37 cellular contexts compared by ENCODE assay signal in the genomic region with DNA sequence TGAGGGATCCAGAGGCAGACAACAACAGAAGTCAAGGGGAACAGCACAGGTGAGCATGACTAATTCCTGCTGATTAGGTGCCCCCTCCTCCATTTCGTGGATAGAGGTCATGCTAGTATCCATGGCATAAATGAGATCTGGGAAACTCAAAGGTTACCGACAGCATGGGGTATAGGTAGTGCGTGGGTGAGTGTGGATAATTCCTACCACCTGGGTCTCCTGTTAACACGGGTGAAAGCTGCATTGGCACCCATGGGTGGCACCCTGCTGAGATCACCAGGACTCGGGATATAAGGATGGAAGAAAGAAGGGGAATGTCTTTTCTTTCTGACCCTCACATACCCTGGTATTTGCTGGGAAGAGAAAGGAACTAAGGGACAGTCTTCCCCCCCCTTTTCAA.
"Had no signal": no experiment of that assay in that cellular context is flagged by ENCODE, and none has a peak within 500 bp of the region (broad histone marks: within the 10 kb centered on the region; RNA-seq: fewer than 3 reads in every experiment).

No MANE protein-coding gene starts in this region.

- H3K27me3 ChIP-seq: ascending aorta, cardiac muscle cell had no signal

- H3K27ac ChIP-seq: ascending aorta, cardiac muscle cell, VCaP had no signal

- H3K4me3 ChIP-seq: ascending aorta, cardiac muscle cell had no signal

- H3K4me1 Mint-ChIP-seq: activated CD4-positive, alpha-beta T cell treated with anti-CD3 and anti-CD28 coated beads for 36 hours; activated CD4-positive, alpha-beta T cell treated with anti-CD3 and anti-CD28 coated beads, Interleukin-2, amount 10 ng/mL, durations not matched to agents 7 days and 5 days; activated naive CD4-positive, alpha-beta T cell treated with anti-CD3 and anti-CD28 coated beads, Interleukin-2, amount 10 ng/mL, durations not matched to agents 7 days and 5 days; activated naive CD4-positive, alpha-beta T cell treated with anti-CD3 and anti-CD28 coated beads, Interleukin-2, amount 50 U/mL, for 24 hours; activated naive CD8-positive, alpha-beta T cell treated with anti-CD3 and anti-CD28 coated beads, Interleukin-2, amount 10 ng/mL, durations not matched to agents 7 days and 5 days; brain; central memory CD8-positive, alpha-beta T cell had no signal

- H3K4me1 ChIP-seq: ascending aorta had no signal

- H3K4me3 Mint-ChIP-seq: activated CD4-positive, alpha-beta memory T cell treated with anti-CD3 and anti-CD28 coated beads, Interleukin-2, amount 10 ng/mL, durations not matched to agents 7 days and 5 days; activated CD4-positive, alpha-beta T cell treated with anti-CD3 and anti-CD28 coated beads for 36 hours; activated CD4-positive, alpha-beta T cell treated with anti-CD3 and anti-CD28 coated beads, Interleukin-2, amount 10 ng/mL, durations not matched to agents 7 days and 5 days; activated CD8-positive, alpha-beta memory T cell treated with anti-CD3 and anti-CD28 coated beads, Interleukin-2, amount 10 ng/mL, durations not matched to agents 7 days and 5 days; activated CD8-positive, alpha-beta T cell treated with anti-CD3 and anti-CD28 coated beads, Interleukin-2, amount 10 ng/mL, durations not matched to agents 7 days and 5 days; activated naive CD4-positive, alpha-beta T cell treated with anti-CD3 and anti-CD28 coated beads, Interleukin-2, amount 10 ng/mL, durations not matched to agents 7 days and 5 days; activated naive CD4-positive, alpha-beta T cell treated with anti-CD3 and anti-CD28 coated beads, Interleukin-2, amount 50 U/mL, for 24 hours; activated naive CD8-positive, alpha-beta T cell; activated naive CD8-positive, alpha-beta T cell treated with anti-CD3 and anti-CD28 coated beads, Interleukin-2, amount 10 ng/mL, durations not matched to agents 7 days and 5 days; activated naive CD8-positive, alpha-beta T cell treated with anti-CD3 and anti-CD28 coated beads, Interleukin-2, amount 50 U/mL, for 24 hours; activated T-cell treated with anti-CD3 and anti-CD28 coated beads, Interleukin-2, amount 50 U/mL, for 24 hours; brain; central memory CD8-positive, alpha-beta T cell; T-helper 1 cell treated with Interleukin-12 subunit alpha and Interleukin-12 subunit beta and Interleukin-4 antibody, amounts not matched to agents 30 μg/mL and 1 μg/mL, for 36 hours; T-helper 2 cell treated with Interferon-gamma antibody and Interleukin-4, amounts not matched to agents 5 μg/mL and 100 μg/mL, for 36 hours had no signal

- FAIRE-seq: TTC549 had no signal

- ATAC-seq: activated CD4-positive, alpha-beta T cell treated with anti-CD3 and anti-CD28 coated beads for 36 hours; activated CD4-positive, CD25-positive, alpha-beta regulatory T cell treated with anti-CD3 and anti-CD28 coated beads, Interleukin-2, amount 50 U/mL, for 24 hours; activated CD8-positive, alpha-beta memory T cell treated with anti-CD3 and anti-CD28 coated beads, Interleukin-2, amount 10 ng/mL, durations not matched to agents 7 days and 5 days; activated CD8-positive, alpha-beta T cell treated with anti-CD3 and anti-CD28 coated beads, Interleukin-2, amount 10 ng/mL, durations not matched to agents 7 days and 5 days; activated naive CD8-positive, alpha-beta T cell treated with anti-CD3 and anti-CD28 coated beads, Interleukin-2, amount 50 U/mL, for 24 hours had no signal

- H3K27ac Mint-ChIP-seq: activated CD4-positive, alpha-beta memory T cell treated with anti-CD3 and anti-CD28 coated beads, Interleukin-2, amount 10 ng/mL, durations not matched to agents 7 days and 5 days; activated CD4-positive, alpha-beta T cell treated with anti-CD3 and anti-CD28 coated beads for 36 hours; activated CD4-positive, alpha-beta T cell treated with anti-CD3 and anti-CD28 coated beads, Interleukin-2, amount 10 ng/mL, durations not matched to agents 7 days and 5 days; activated CD8-positive, alpha-beta memory T cell treated with anti-CD3 and anti-CD28 coated beads, Interleukin-2, amount 10 ng/mL, durations not matched to agents 7 days and 5 days; activated CD8-positive, alpha-beta T cell treated with anti-CD3 and anti-CD28 coated beads, Interleukin-2, amount 10 ng/mL, durations not matched to agents 7 days and 5 days; activated naive CD4-positive, alpha-beta T cell treated with anti-CD3 and anti-CD28 coated beads, Interleukin-2, amount 10 ng/mL, durations not matched to agents 7 days and 5 days; activated naive CD4-positive, alpha-beta T cell treated with anti-CD3 and anti-CD28 coated beads, Interleukin-2, amount 50 U/mL, for 24 hours; activated naive CD8-positive, alpha-beta T cell; activated naive CD8-positive, alpha-beta T cell treated with anti-CD3 and anti-CD28 coated beads, Interleukin-2, amount 10 ng/mL, durations not matched to agents 7 days and 5 days; activated naive CD8-positive, alpha-beta T cell treated with anti-CD3 and anti-CD28 coated beads, Interleukin-2, amount 50 U/mL, for 24 hours; activated T-cell treated with anti-CD3 and anti-CD28 coated beads, Interleukin-2, amount 50 U/mL, for 24 hours; activated T-helper 2 cell treated with anti-CD3 and anti-CD28 coated beads, Interferon-gamma antibody, Interleukin-2, Interleukin-4, amounts not matched to agents 10 μg/mL and 5 μg/mL and 100 μg/mL, durations not matched to agents 14 hours and 24 hours and 36 hours; brain; T-helper 1 cell treated with Interleukin-12 subunit alpha and Interleukin-12 subunit beta and Interleukin-4 antibody, amounts not matched to agents 30 μg/mL and 1 μg/mL, for 36 hours; T-helper 2 cell treated with Interferon-gamma antibody and Interleukin-4, amounts not matched to agents 5 μg/mL and 100 μg/mL, for 36 hours had no signal

- H3K27me3 Mint-ChIP-seq: activated CD4-positive, alpha-beta T cell treated with anti-CD3 and anti-CD28 coated beads for 36 hours; activated CD4-positive, alpha-beta T cell treated with anti-CD3 and anti-CD28 coated beads, Interleukin-2, amount 10 ng/mL, durations not matched to agents 7 days and 5 days; activated naive CD4-positive, alpha-beta T cell treated with anti-CD3 and anti-CD28 coated beads, Interleukin-2, amount 50 U/mL, for 24 hours; activated naive CD8-positive, alpha-beta T cell; activated naive CD8-positive, alpha-beta T cell treated with anti-CD3 and anti-CD28 coated beads, Interleukin-2, amount 50 U/mL, for 24 hours had no signal

- H3K36me3 ChIP-seq: ascending aorta, cardiac muscle cell had no signal

- H3K36me3 Mint-ChIP-seq: activated naive CD8-positive, alpha-beta T cell treated with anti-CD3 and anti-CD28 coated beads, Interleukin-2, amount 10 ng/mL, durations not matched to agents 7 days and 5 days had no signal

- DNase-seq: activated CD4-positive, alpha-beta memory T cell treated with anti-CD3 and anti-CD28 coated beads, Interleukin-2, amount 10 ng/mL, durations not matched to agents 7 days and 5 days; activated CD4-positive, alpha-beta T cell treated with anti-CD3 and anti-CD28 coated beads for 1 hour; activated CD4-positive, alpha-beta T cell treated with anti-CD3 and anti-CD28 coated beads for 36 hours; activated CD4-positive, alpha-beta T cell treated with anti-CD3 and anti-CD28 coated beads for 48 hours; activated CD4-positive, alpha-beta T cell treated with anti-CD3 and anti-CD28 coated beads, Interleukin-2, amount 10 ng/mL, durations not matched to agents 7 days and 5 days; activated CD4-positive, alpha-beta T cell treated with anti-CD3 and anti-CD28 coated beads, Interleukin-2, amount 50 U/mL, for 48 hours; activated CD4-positive, CD25-positive, alpha-beta regulatory T cell; activated CD8-positive, alpha-beta memory T cell treated with anti-CD3 and anti-CD28 coated beads for 24 hours; activated CD8-positive, alpha-beta memory T cell treated with anti-CD3 and anti-CD28 coated beads, Interleukin-2, amount 10 ng/mL, durations not matched to agents 7 days and 5 days; activated CD8-positive, alpha-beta memory T cell treated with anti-CD3 and anti-CD28 coated beads, Interleukin-2, amount 50 U/mL, for 48 hours; activated CD8-positive, alpha-beta T cell treated with anti-CD3 and anti-CD28 coated beads, Interleukin-2, amount 10 ng/mL, durations not matched to agents 7 days and 5 days; activated effector memory CD4-positive, alpha-beta T cell treated with Interleukin-2 at 50 U/mL for 16 hours; activated gamma-delta T cell; activated naive CD4-positive, alpha-beta T cell treated with anti-CD3 and anti-CD28 coated beads, Interleukin-2, amount 10 ng/mL, durations not matched to agents 7 days and 5 days; activated naive CD4-positive, alpha-beta T cell treated with Interleukin-2 at 50 U/mL for 16 hours; activated naive CD8-positive, alpha-beta T cell treated with anti-CD3 and anti-CD28 coated beads, Interleukin-2, amount 10 ng/mL, durations not matched to agents 7 days and 5 days; activated naive CD8-positive, alpha-beta T cell treated with anti-CD3 and anti-CD28 coated beads, Interleukin-2, amount 50 U/mL, for 24 hours; activated T-cell treated with anti-CD3 and anti-CD28 coated beads, Interleukin-2, amount 50 U/mL, for 24 hours; activated T-cell treated with anti-CD3 and anti-CD28 coated beads, Interleukin-2, amount 50 U/mL, for 48 hours; amygdala; anterior cingulate cortex; caudate nucleus; cerebellar nuclear complex; T-helper 2 cell; T-helper 9 cell had no signal
